1 cellular context compared by ENCODE assay signal in the genomic region with DNA sequence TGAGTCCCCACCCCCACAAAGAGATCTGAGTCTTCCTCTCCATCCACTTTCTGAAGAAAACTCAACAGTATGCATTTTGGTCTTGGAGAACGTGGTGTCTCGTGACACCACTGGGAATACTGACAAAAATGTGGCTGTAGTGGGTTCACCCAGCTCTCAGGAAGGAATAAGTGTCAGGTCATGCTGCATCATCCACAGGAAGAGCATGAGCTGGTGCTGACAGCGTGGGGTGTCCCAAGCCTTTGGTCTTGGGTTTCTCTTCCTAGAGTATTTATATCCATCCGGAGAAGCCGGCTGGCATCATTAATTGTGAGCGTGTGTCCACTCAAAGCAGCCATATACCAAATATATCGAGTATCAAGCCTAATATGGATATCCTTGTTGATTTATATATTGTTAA.
TF ChIP-seq lines count a peak whose summit lies in the region.

No MANE protein-coding gene starts in this region.

TF ChIP-seq in IMR-90, 13 proteins besides CTCF, POLR2A, EP300 and RAD21:
- TF ChIP-seq NFE2L2 (IDR thresholded peaks at IDR 0.05; ENCODE audit: low read depth, low read length): peak; percentile 59
- TF ChIP-seq, protein P1, sequence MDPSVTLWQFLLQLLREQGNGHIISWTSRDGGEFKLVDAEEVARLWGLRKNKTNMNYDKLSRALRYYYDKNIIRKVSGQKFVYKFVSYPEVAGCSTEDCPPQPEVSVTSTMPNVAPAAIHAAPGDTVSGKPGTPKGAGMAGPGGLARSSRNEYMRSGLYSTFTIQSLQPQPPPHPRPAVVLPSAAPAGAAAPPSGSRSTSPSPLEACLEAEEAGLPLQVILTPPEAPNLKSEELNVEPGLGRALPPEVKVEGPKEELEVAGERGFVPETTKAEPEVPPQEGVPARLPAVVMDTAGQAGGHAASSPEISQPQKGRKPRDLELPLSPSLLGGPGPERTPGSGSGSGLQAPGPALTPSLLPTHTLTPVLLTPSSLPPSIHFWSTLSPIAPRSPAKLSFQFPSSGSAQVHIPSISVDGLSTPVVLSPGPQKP (IDR thresholded peaks at IDR 0.05; ENCODE audit: borderline replicate concordance, low read depth, low read length): no peak
- TF ChIP-seq MAFK (IDR thresholded peaks at IDR 0.05; ENCODE audit: low read depth, low read length): peak; percentile 33; the same call in 1 of the 2 replicates
- no peak for TF ChIP-seq SMC3 (IDR thresholded peaks at IDR 0.05; ENCODE audit: low read depth, low read length)
- TF ChIP-seq BHLHE40 (IDR thresholded peaks at IDR 0.05; ENCODE audit: low read depth, low read length): peak; percentile 88
- TF ChIP-seq, protein P2, sequence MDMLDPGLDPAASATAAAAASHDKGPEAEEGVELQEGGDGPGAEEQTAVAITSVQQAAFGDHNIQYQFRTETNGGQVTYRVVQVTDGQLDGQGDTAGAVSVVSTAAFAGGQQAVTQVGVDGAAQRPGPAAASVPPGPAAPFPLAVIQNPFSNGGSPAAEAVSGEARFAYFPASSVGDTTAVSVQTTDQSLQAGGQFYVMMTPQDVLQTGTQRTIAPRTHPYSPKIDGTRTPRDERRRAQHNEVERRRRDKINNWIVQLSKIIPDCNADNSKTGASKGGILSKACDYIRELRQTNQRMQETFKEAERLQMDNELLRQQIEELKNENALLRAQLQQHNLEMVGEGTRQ (IDR thresholded peaks at IDR 0.05; ENCODE audit: low read depth, low read length): 0 out of 2 replicates have a peak, but pooled peaks have one; percentile 6
- no peak for TF ChIP-seq RCOR1 (IDR thresholded peaks at IDR 0.05; ENCODE audit: insufficient replicate concordance, low read length)
- TF ChIP-seq FOS (IDR thresholded peaks at IDR 0.05; ENCODE audit: low read depth, low read length): no peak
- TF ChIP-seq CHD1 (IDR thresholded peaks at IDR 0.05; ENCODE audit: low read depth, low read length): no peak
- TF ChIP-seq MXI1 (IDR thresholded peaks at IDR 0.05; ENCODE audit: borderline replicate concordance, low read depth, low read length): 0 out of 2 replicates have a peak, but pooled peaks have one; percentile 56
TF ChIP-seq in IMR-90: peak in this region for 5.
